In the genomic region with DNA sequence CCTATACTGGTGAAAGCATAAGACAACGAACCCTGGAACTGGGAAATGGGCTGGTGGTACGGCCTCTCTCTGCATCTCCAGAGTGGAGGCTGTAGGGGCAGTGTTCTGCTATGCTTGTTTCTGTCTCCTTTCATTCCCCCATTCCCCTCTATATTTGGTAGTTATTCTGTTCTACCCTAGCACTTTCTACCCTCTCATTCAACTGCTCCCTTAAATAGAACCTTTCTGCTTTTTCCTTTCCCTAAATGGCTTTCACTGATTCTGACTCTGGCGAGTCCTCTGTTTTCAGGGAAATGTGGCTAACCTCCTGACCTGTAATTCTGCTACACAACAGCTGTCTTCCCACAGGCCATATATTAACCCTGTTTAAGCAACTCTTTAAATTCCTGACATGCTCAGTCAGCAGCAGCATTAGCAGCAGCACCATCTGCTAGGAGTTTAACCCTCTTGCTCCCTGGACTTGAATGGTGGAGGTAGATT, we compare ENCODE assay signal across 9 cellular contexts.
DNase-seq lines count a peak whose midpoint lies in the region; ATAC-seq and TF ChIP-seq lines count a peak whose summit lies in the region.
"Had no signal": no experiment of that assay in that cellular context is flagged by ENCODE, and none has a peak within 500 bp of the region (broad histone marks: within the 10 kb centered on the region; RNA-seq: fewer than 3 reads in every experiment).

No MANE protein-coding gene starts in this region.

- TF ChIP-seq CTCF in OCI-LY1 (IDR thresholded peaks at IDR 0.05; ENCODE audit: low read length) (0 out of 2 replicates have a peak, but pooled peaks have one; percentile 7), fibroblast of lung (conservative IDR thresholded peaks at IDR 0.05 in 1 of 2, IDR thresholded peaks at IDR 0.05 in 1 of 2; ENCODE audit: low read depth in 1 of 2, low read length in 2 of 2) (peak in 1 of 2 donors; percentile 40), retinal pigment epithelial cell (conservative IDR thresholded peaks at IDR 0.05; ENCODE audit: low read depth, low read length) (peak; percentile 33), GM20000 (IDR thresholded peaks at IDR 0.05; ENCODE audit: extremely low read depth, missing control alignments) (no peak)

- H3K4me1 ChIP-seq in OCI-LY1 (ENCODE audit: insufficient read depth, low read length, severe bottlenecking) (no peaks in the 10 kb centered on the region), fibroblast of lung (ENCODE audit: control insufficient read depth, extremely low read depth, insufficient read depth, low read length) (peaks cover 18% of the 10 kb centered on the region)

- ATAC-seq in HG03159 (IDR thresholded peaks at IDR 0.05; ENCODE audit: unreplicated experiment): no peak

- no peak overlapping the region for H3K4me3 ChIP-seq in OCI-LY1 (ENCODE audit: low read depth, low read length, poor library complexity, severe bottlenecking)
- H3K4me3 ChIP-seq in fibroblast of lung (replicated peaks in 1 of 4; ENCODE audit: control extremely low read depth in 1 of 4, insufficient read depth in 1 of 4, low read depth in 3 of 4, low read length in 4 of 4): no peak overlapping the region
- H3K4me3 ChIP-seq in retinal pigment epithelial cell (ENCODE audit: low read length): no peak overlapping the region
- H3K4me3 ChIP-seq: SJSA1 had no signal

- no peaks in the 10 kb centered on the region for H3F3A ChIP-seq in OCI-LY1 (ENCODE audit: insufficient read depth, low read length)

- DNase-seq in NCI-H1105 treated with DMSO at 0.1 percent for 48 hours (lab: John Stamatoyannopoulos, UW): peak; percentile 17
- DNase-seq in NCI-H1105 (lab: John Stamatoyannopoulos, UW): no peak
- peak; percentile 92 to 96 for DNase-seq in fibroblast of lung (ENCODE audit: low read depth in 2 of 2)
- DNase-seq in retinal pigment epithelial cell (ENCODE audit: low read depth): peak; percentile 50
- no peak for DNase-seq in GM20000 (ENCODE audit: low spot score)
- DNase-seq in midbrain (lab: John Stamatoyannopoulos, UW): no peak

- no peaks in the 10 kb centered on the region for H3K79me2 ChIP-seq in OCI-LY1 (ENCODE audit: insufficient read depth, low read length)
- no peaks in the 10 kb centered on the region for H3K79me2 ChIP-seq in fibroblast of lung (ENCODE audit: control insufficient read depth, insufficient read depth, low read length)

- H3K36me3 ChIP-seq in OCI-LY1 (ENCODE audit: insufficient read depth, low read length): no peaks in the 10 kb centered on the region
- no peaks in the 10 kb centered on the region for H3K36me3 ChIP-seq in fibroblast of lung (ENCODE audit: control insufficient read depth, insufficient read depth, low read length)
- H3K36me3 ChIP-seq: SJSA1 had no signal

- no peaks in the 10 kb centered on the region for H4K20me1 ChIP-seq in OCI-LY1 (ENCODE audit: insufficient read depth, low read length)
- no peaks in the 10 kb centered on the region for H4K20me1 ChIP-seq in fibroblast of lung (ENCODE audit: control insufficient read depth, extremely low read depth, insufficient read depth, low read length)

- H3K9ac ChIP-seq in OCI-LY1 (ENCODE audit: low read length) (no peak overlapping the region), fibroblast of lung (ENCODE audit: insufficient read depth, low read length) (no peak overlapping the region)

- H2AFZ ChIP-seq in OCI-LY1 (ENCODE audit: low read length): no peak overlapping the region
- H2AFZ ChIP-seq in fibroblast of lung (ENCODE audit: low read length): no peak overlapping the region

- H3K4me2 ChIP-seq in OCI-LY1 (ENCODE audit: low read length) (no peak overlapping the region), fibroblast of lung (ENCODE audit: extremely low read depth, insufficient read depth, low read length) (peak overlapping the region; percentile 15)

- H3K9me2 ChIP-seq in OCI-LY1 (ENCODE audit: low read depth, low read length): no peaks in the 10 kb centered on the region

- no peaks in the 10 kb centered on the region for H3K27me3 ChIP-seq in OCI-LY1 (ENCODE audit: insufficient read depth, low read length)
- no peaks in the 10 kb centered on the region for H3K27me3 ChIP-seq in fibroblast of lung (ENCODE audit: control insufficient read depth, insufficient read depth, low read length)
- H3K27me3 ChIP-seq: SJSA1 had no signal

- H3K27ac ChIP-seq in OCI-LY1 (ENCODE audit: low read depth, low read length, poor library complexity, severe bottlenecking): no peak overlapping the region
- H3K27ac ChIP-seq in fibroblast of lung (ENCODE audit: insufficient read depth, low read length): no peak overlapping the region
- H3K27ac ChIP-seq: SJSA1 had no signal

- H3K9me3 ChIP-seq in OCI-LY1 (ENCODE audit: low read length) (no peaks in the 10 kb centered on the region), fibroblast of lung (ENCODE audit: control insufficient read depth, insufficient read depth, low read depth, low read length) (no peaks in the 10 kb centered on the region)
- H3K9me3 ChIP-seq: SJSA1 had no signal

Comparison
In these comparisons a context has a peak if more than half of its experiments do, and no peak if none do; other contexts are left out.
1. DNase-seq: peak in NCI-H1105 treated with DMSO at 0.1 percent for 48 hours (single experiment), fibroblast of lung (2 of 2) and retinal pigment epithelial cell (single experiment); none in NCI-H1105 (single experiment), GM20000 (single experiment) and midbrain (single experiment).